Comparison of ENCODE assay signal across 13 cellular contexts in the genomic region with DNA sequence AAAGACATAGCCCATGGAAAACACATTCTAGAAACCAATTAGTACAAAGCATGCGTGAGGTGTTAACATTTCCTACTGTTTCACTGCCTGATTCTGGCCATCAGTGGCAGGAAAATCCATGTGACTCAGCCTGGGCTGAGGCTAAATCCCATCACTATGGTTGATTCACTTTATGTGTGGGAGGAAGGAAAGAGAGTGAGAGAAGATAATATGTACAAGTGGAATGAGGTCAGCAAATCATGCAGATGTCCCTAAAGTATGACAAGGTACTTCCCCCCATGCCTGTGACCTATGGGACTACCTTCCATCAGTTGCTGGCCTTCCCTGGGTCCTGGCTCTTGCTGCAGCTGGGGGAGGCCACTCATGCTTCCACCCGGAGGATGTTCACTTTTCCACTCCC.
DNase-seq lines count a peak whose midpoint lies in the region; ATAC-seq and TF ChIP-seq lines count a peak whose summit lies in the region.
"Had no signal": no experiment of that assay in that cellular context is flagged by ENCODE, and none has a peak within 500 bp of the region (broad histone marks: within the 10 kb centered on the region; RNA-seq: fewer than 3 reads in every experiment).

No MANE protein-coding gene starts in this region.

- H4K91ac ChIP-seq in neuronal stem cell (ENCODE audit: low read depth, low read length, poor library complexity): no peak overlapping the region

- no CpG with 5 or more reads among the region's 2 CpGs for WGBS in neuronal stem cell (ENCODE audit: extremely low coverage in 2 of 2, insufficient read length in 2 of 2, insufficient replicate concordance in 1 of 2), 2 donors

- H3K4me2 ChIP-seq in neuronal stem cell (ENCODE audit: insufficient read depth, low read length, poor library complexity, severe bottlenecking): no peak overlapping the region

- no peak overlapping the region for H3K4ac ChIP-seq in neuronal stem cell (ENCODE audit: low read length)

- TF ChIP-seq CTCF in fibroblast of pulmonary artery (IDR thresholded peaks at IDR 0.05; ENCODE audit: low read length, missing control alignments) (no peak), Peyer's patch (IDR thresholded peaks at IDR 0.05) (no peak)

- H3K9ac ChIP-seq in neuronal stem cell (ENCODE audit: low read depth, low read length, poor library complexity): no peak overlapping the region

- no peak overlapping the region for H2AFZ ChIP-seq in neuronal stem cell (ENCODE audit: low read length)

- no peak overlapping the region for H2BK5ac ChIP-seq in neuronal stem cell (ENCODE audit: low read length)

- no peak overlapping the region for H3K4me3 ChIP-seq in fibroblast of pulmonary artery (replicated peaks; ENCODE audit: low read depth, low read length)
- H3K4me3 ChIP-seq in Peyer's patch: no peak overlapping the region
- no peak overlapping the region for H3K4me3 ChIP-seq in neuronal stem cell (ENCODE audit: low read length in 2 of 2)
- H3K4me3 ChIP-seq: SK-N-MC had no signal

- no peak overlapping the region for H3K18ac ChIP-seq in neuronal stem cell (ENCODE audit: low read length)

- H3K27me3 ChIP-seq in Peyer's patch (no peaks in the 10 kb centered on the region), neuronal stem cell (ENCODE audit: control insufficient read depth in 3 of 3, insufficient read depth in 3 of 3, low read depth in 1 of 3, low read length in 3 of 3) (no peaks in the 10 kb centered on the region)

- H3K36me3 ChIP-seq in Peyer's patch: no peaks in the 10 kb centered on the region
- H3K36me3 ChIP-seq in neuronal stem cell (replicated peaks in 1 of 2; ENCODE audit: control insufficient read depth in 2 of 2, insufficient read depth in 2 of 2, low read length in 2 of 2): no peaks in the 10 kb centered on the region

- no peak overlapping the region for H4K8ac ChIP-seq in neuronal stem cell (ENCODE audit: low read depth, low read length)

- no peak overlapping the region for H3K23ac ChIP-seq in neuronal stem cell (ENCODE audit: low read depth, low read length, poor library complexity)

- no peak overlapping the region for H2AK5ac ChIP-seq in neuronal stem cell (ENCODE audit: low read depth, low read length)

- H3K4me1 ChIP-seq in Peyer's patch (no peaks in the 10 kb centered on the region), neuronal stem cell (ENCODE audit: control insufficient read depth in 2 of 2, insufficient read depth in 1 of 2, low read depth in 1 of 2, low read length in 2 of 2) (no peaks in the 10 kb centered on the region)

- no peaks in the 10 kb centered on the region for H3K79me1 ChIP-seq in neuronal stem cell (ENCODE audit: low read depth, low read length)

- no peak overlapping the region for H2BK120ac ChIP-seq in neuronal stem cell (ENCODE audit: low read depth, low read length)

- ATAC-seq in GM18868 (IDR thresholded peaks at IDR 0.05; ENCODE audit: unreplicated experiment): no peak

- no peaks in the 10 kb centered on the region for H3K9me3 ChIP-seq in Peyer's patch
- H3K9me3 ChIP-seq in neuronal stem cell (replicated peaks in 1 of 2; ENCODE audit: control insufficient read depth in 2 of 2, insufficient read depth in 1 of 2, low read depth in 1 of 2, low read length in 2 of 2): no peaks in the 10 kb centered on the region

- no peak overlapping the region for H2BK12ac ChIP-seq in neuronal stem cell (ENCODE audit: low read length)

- H3K27ac ChIP-seq in caudate nucleus (ENCODE audit: low read depth, low read length) (no peak overlapping the region), Peyer's patch (no peak overlapping the region), neuronal stem cell (replicated peaks; ENCODE audit: low read length) (no peak overlapping the region)
- H3K27ac ChIP-seq: SK-N-MC had no signal

- no peak for TF ChIP-seq POLR2A in Peyer's patch (IDR thresholded peaks at IDR 0.05)

- H2BK15ac ChIP-seq in neuronal stem cell (ENCODE audit: low read length): no peak overlapping the region

- peak; percentile 35 for DNase-seq in AG08395 (ENCODE audit: low spot score)
- peak; percentile 53 for DNase-seq in DMS53 treated with DMSO at 0.1 percent for 48 hours (lab: John Stamatoyannopoulos, UW; ENCODE audit: unreplicated experiment)
- DNase-seq in SW480 (ENCODE audit: low spot score): peak; percentile 12
- peak; percentile 71 for DNase-seq in fibroblast of pulmonary artery (ENCODE audit: low read depth)
- no peak for DNase-seq in caudate nucleus (lab: John Stamatoyannopoulos, UW)
- DNase-seq in Peyer's patch: no peak
- DNase-seq in neuronal stem cell (ENCODE audit: low spot score): no peak
- DNase-seq: islet precursor cell; NCI-H524; nephron progenitor cell; stimulated activated CD8-positive, alpha-beta memory T cell treated with anti-CD3 and anti-CD28 coated beads, Interleukin-4, amount 100 ng/mL, for 48 hours had no signal

- H3K14ac ChIP-seq in neuronal stem cell (ENCODE audit: low read length): no peak overlapping the region

Comparison
In these comparisons a context has a peak if more than half of its experiments do, and no peak if none do; other contexts are left out.
1. DNase-seq: peak in AG08395 (single experiment), DMS53 treated with DMSO at 0.1 percent for 48 hours (single experiment), SW480 (single experiment) and fibroblast of pulmonary artery (single experiment); none in caudate nucleus (0 of 61), Peyer's patch (0 of 3) and neuronal stem cell (single experiment).